1 cellular context compared by ENCODE assay signal in genomic region chr6:158005626-158006180, GRCh38.
TF ChIP-seq lines count a peak whose summit lies in the region.

No MANE protein-coding gene starts in this region.

TF ChIP-seq in IMR-90, 13 proteins besides CTCF, POLR2A, EP300 and RAD21:
- TF ChIP-seq FOS (IDR thresholded peaks at IDR 0.05; ENCODE audit: low read depth, low read length) (no peak), BHLHE40 (IDR thresholded peaks at IDR 0.05; ENCODE audit: low read depth, low read length) (no peak), ELK1 (IDR thresholded peaks at IDR 0.05; ENCODE audit: borderline replicate concordance, low read depth, low read length) (no peak), MXI1 (IDR thresholded peaks at IDR 0.05; ENCODE audit: borderline replicate concordance, low read depth, low read length) (no peak), CHD1 (IDR thresholded peaks at IDR 0.05; ENCODE audit: low read depth, low read length) (no peak), RFX5 (IDR thresholded peaks at IDR 0.05; ENCODE audit: low read depth, low read length) (no peak), MAFK (IDR thresholded peaks at IDR 0.05; ENCODE audit: low read depth, low read length) (no peak), CEBPB (IDR thresholded peaks at IDR 0.05; ENCODE audit: low read depth, low read length) (no peak), USF2 (IDR thresholded peaks at IDR 0.05; ENCODE audit: low read depth, low read length) (no peak)
TF ChIP-seq in IMR-90: peak in this region for 0.
